4 cellular contexts compared by ENCODE assay signal in the genomic region with DNA sequence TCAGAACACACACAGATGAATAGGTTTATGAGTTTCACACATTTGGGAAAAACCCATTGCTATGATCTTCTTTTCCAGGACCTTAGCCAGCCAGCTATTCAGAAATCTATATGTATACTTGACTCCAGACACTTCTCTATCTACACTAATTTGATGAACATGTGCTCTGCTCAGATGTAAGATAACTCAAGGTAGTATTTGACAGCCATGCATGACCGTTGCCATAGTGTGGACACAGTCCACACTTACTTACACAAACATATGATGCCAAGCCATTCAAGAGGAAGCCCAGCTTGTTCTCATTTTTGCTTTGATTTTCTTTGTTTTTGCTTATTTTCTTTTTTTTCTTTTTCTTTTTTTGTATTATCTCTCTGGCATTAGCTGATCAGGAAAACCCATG.
DNase-seq lines count a peak whose midpoint lies in the region; ATAC-seq, FAIRE-seq and TF ChIP-seq lines count a peak whose summit lies in the region.
"Not testable (repeated sequence)": the region's sequence is repeated elsewhere in the genome, so short reads cannot be mapped to it uniquely, and the experiment has no call there.

No MANE protein-coding gene starts in this region.

- not testable (repeated sequence) for TF ChIP-seq CTCF in bronchial epithelial cell (IDR thresholded peaks at IDR 0.05; ENCODE audit: insufficient read depth, low read length, severe bottlenecking)

- peak; percentile 55 to 57 for ATAC-seq in naive B cell (ENCODE audit: low read depth in 2 of 2)

- H3K27ac Mint-ChIP-seq in naive B cell = not testable (repeated sequence)

- H3K36me3 ChIP-seq in bronchial epithelial cell (ENCODE audit: control insufficient read depth, insufficient read depth, low read length) = not testable (repeated sequence)

- peak; percentile 52 for FAIRE-seq in GM12891 (lab: Jason Lieb, UNC)
- peak; percentile 40 for FAIRE-seq in bronchial epithelial cell (lab: Jason Lieb, UNC)
- FAIRE-seq in urothelium cell line (lab: Jason Lieb, UNC) = peak; percentile 23

- H3K4me3 Mint-ChIP-seq in naive B cell = not testable (repeated sequence)

- not testable (repeated sequence) for H3K4me3 ChIP-seq in bronchial epithelial cell (ENCODE audit: low read depth, low read length)

- H3K9me3 Mint-ChIP-seq in naive B cell = not testable (repeated sequence)

- H3K4me1 Mint-ChIP-seq in naive B cell = not testable (repeated sequence)

- not testable (repeated sequence) for TF ChIP-seq POLR2A in GM12891 (IDR thresholded peaks at IDR 0.05; ENCODE audit: low read depth, low read length)

- H3K36me3 Mint-ChIP-seq in naive B cell = not testable (repeated sequence)

- not testable (repeated sequence) for DNase-seq in GM12891 (ENCODE audit: insufficient read length, low spot score); bronchial epithelial cell (ENCODE audit: low read depth); naive B cell; urothelium cell line (ENCODE audit: low spot score)

- not testable (repeated sequence) for H3K27me3 Mint-ChIP-seq in naive B cell

- not testable (repeated sequence) for H3K27me3 ChIP-seq in bronchial epithelial cell (ENCODE audit: control insufficient read depth, insufficient read depth, low read length)
